In genomic region chr2:65055427-65056214, GRCh38 we compare ENCODE assay signal across 7 cellular contexts. TPM values are rescaled to one million over a fixed set of nuclear protein-coding genes. Genes with fewer than 3 reads are reported as not detected.
DNase-seq lines count a peak whose midpoint lies in the region; ATAC-seq and TF ChIP-seq lines count a peak whose summit lies in the region.

No MANE protein-coding gene starts in this region.

- H3K4me3 ChIP-seq in epithelial cell of esophagus (ENCODE audit: low read length) = peak overlapping the region; percentile 75

- intact Hi-C loops in activated B cell treated with CpG ODN at 0.5 μM for 24 hours (cut with micrococcal nuclease) = loop anchor here (1.0 to 10.0 kb wide), 6 partner anchors 10 to 1471 kb away; partner anchors contain the start of genes ACTR2, AFTPH, MDH1 and RAB1A

- H3K9me3 Mint-ChIP-seq in activated B cell treated with CpG ODN at 0.5 μM for 24 hours (no peaks in the 10 kb centered on the region), nephron progenitor cell (peaks cover 8% of the 10 kb centered on the region)

- peak; percentile 36 for ATAC-seq in GM18498 (IDR thresholded peaks at IDR 0.05; ENCODE audit: unreplicated experiment)
- ATAC-seq in GM21786 (IDR thresholded peaks at IDR 0.05; ENCODE audit: unreplicated experiment) = peak; percentile 20
- ATAC-seq in activated B cell treated with CpG ODN at 0.5 μM for 24 hours (ENCODE audit: low read depth) = peak; percentile 28

- H3K4me1 Mint-ChIP-seq in activated B cell treated with CpG ODN at 0.5 μM for 24 hours (peaks cover 79% of the 10 kb centered on the region), nephron progenitor cell (peaks cover 52% of the 10 kb centered on the region)

- peak overlapping the region; percentile 97 for H3K4me3 Mint-ChIP-seq in activated B cell treated with CpG ODN at 0.5 μM for 24 hours
- H3K4me3 Mint-ChIP-seq in nephron progenitor cell = peak overlapping the region; percentile 92

- no peak for TF ChIP-seq CTCF in activated B cell treated with CpG ODN at 0.5 μM for 24 hours (IDR thresholded peaks at IDR 0.05)
- TF ChIP-seq CTCF in epithelial cell of esophagus (IDR thresholded peaks at IDR 0.05; ENCODE audit: insufficient read depth, low read depth, low read length, missing control alignments) = no peak
- TF ChIP-seq CTCF in nephron progenitor cell (IDR thresholded peaks at IDR 0.05) = no peak

- H3K36me3 Mint-ChIP-seq in activated B cell treated with CpG ODN at 0.5 μM for 24 hours (ENCODE audit: low read depth) (peaks cover 14% of the 10 kb centered on the region), nephron progenitor cell (ENCODE audit: low read depth) (peaks cover 16% of the 10 kb centered on the region)

- in situ Hi-C loops in KBM-7 (cut with MboI; ENCODE audit: low pct_unique_long_range_greater_than_20kb, low sequenced_read_pairs) = loop anchor here (25.0 kb wide), 1 partner anchor 507 kb away; no protein-coding TSS in a partner anchor

- DNase-seq in KBM-7 = peak; percentile 32
- DNase-seq in activated B cell treated with CpG ODN at 0.5 μM for 24 hours = no peak
- DNase-seq in epithelial cell of esophagus (ENCODE audit: low read depth) = no peak
- DNase-seq in nephron progenitor cell = peak; percentile 63
- DNase-seq in GF-D8 (lab: John Stamatoyannopoulos, UW) = no peak

- H3K27me3 Mint-ChIP-seq in activated B cell treated with CpG ODN at 0.5 μM for 24 hours (no peaks in the 10 kb centered on the region), nephron progenitor cell (ENCODE audit: low read depth, poor library complexity) (peaks cover 14% of the 10 kb centered on the region)

- CTCF ChIA-PET in activated B cell treated with CpG ODN at 0.5 μM for 24 hours (lab: Charles Lee) = interaction anchor here (0.7 to 1.9 kb wide), 12 partner anchors 9 to 532 kb away, joined by 3 to 14 read pairs (median 4); partner anchors contain the start of gene RAB1A

- POLR2A ChIA-PET in activated B cell treated with CpG ODN at 0.5 μM for 24 hours (lab: Charles Lee) = interaction anchor here (0.6 to 5.9 kb wide), 24 partner anchors 8 to 532 kb away, joined by 3 to 50 read pairs (median 7); partner anchors contain the start of genes ACTR2, AFTPH, RAB1A and SERTAD2

- H3K27ac Mint-ChIP-seq in activated B cell treated with CpG ODN at 0.5 μM for 24 hours (peak overlapping the region; percentile 95), nephron progenitor cell (no peak overlapping the region)

RNA-seq across cellular contexts. Expression of gene CEP68, which starts 0.6 kb away (rescaled TPM):
- total RNA-seq in activated B cell treated with CpG ODN at 0.5 μM for 24 hours = 16.6 and 17.9 TPM in 2 replicates

Comparison
In these comparisons a context has a peak if more than half of its experiments do, and no peak if none do; other contexts are left out.
1. DNase-seq: peak in KBM-7 (single experiment) and nephron progenitor cell (single experiment); none in activated B cell treated with CpG ODN at 0.5 μM for 24 hours (single experiment), epithelial cell of esophagus (single experiment) and GF-D8 (single experiment).
2. Peak in every context shown above with its lines, with median percentiles within 50 percentile points of each other: ATAC-seq.